8 cellular contexts compared by ENCODE assay signal in the genomic region with DNA sequence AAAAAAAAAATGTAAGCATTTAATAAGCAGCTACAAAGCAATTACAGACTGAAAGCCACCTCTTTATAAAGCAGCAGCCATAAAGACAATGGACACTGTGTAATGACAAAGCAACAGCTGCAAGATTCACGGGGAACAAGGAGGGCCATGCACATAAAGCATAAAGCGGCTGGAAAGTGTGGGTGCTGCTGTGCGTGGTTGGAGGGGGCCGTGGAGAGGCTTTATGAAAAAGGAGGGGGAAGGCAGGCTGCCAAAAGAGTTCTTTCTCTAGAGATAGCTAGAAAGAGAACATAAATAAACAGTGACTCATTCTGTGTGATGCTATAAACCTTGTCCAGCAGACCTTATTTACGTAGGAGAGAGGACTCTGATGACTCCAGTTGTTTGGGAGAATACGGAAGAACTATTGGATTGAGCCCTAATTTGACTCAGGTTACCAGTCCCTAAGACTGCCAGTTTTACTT. TPM values are rescaled to one million over a fixed set of nuclear protein-coding genes. Genes with fewer than 3 reads are reported as not detected.
DNase-seq lines count a peak whose midpoint lies in the region.

No MANE protein-coding gene starts in this region.

- DNase-seq in DMS153 (lab: John Stamatoyannopoulos, UW), result peak; percentile 83
- peak; percentile 77 for DNase-seq in RPMI7951 (ENCODE audit: low read depth)
- DNase-seq in foreskin melanocyte, result peak; percentile 87
- peak; percentile 93 for DNase-seq in pons (ENCODE audit: low spot score)
- no peak for DNase-seq in stimulated activated CD4-positive, alpha-beta T cell treated with anti-CD3 and anti-CD28 coated beads, Interleukin-4, amount 100 ng/mL, for 24 hours
- DNase-seq in cerebellar nuclear complex (lab: John Stamatoyannopoulos, UW), result no peak
- DNase-seq in activated CD4-positive, alpha-beta T cell treated with anti-CD3 and anti-CD28 coated beads for 4 hours, result no peak
- no peak for DNase-seq in DMS 273 treated with DMSO at 0.1 percent for 48 hours (lab: John Stamatoyannopoulos, UW)

RNA-seq across cellular contexts. Expression of gene ADAMTS1, which starts 49.3 kb away (rescaled TPM):
- total RNA-seq in RPMI7951 (2014; rRNA removed; shearing (Covaris generic)), result 6.8 and 8.7 TPM in 2 replicates

Comparison
In these comparisons a context has a peak if more than half of its experiments do, and no peak if none do; other contexts are left out.
1. DNase-seq: peak in DMS153 (single experiment), RPMI7951 (single experiment), foreskin melanocyte (single experiment) and pons (single experiment); none in stimulated activated CD4-positive, alpha-beta T cell treated with anti-CD3 and anti-CD28 coated beads, Interleukin-4, amount 100 ng/mL, for 24 hours (single experiment), cerebellar nuclear complex (0 of 2), activated CD4-positive, alpha-beta T cell treated with anti-CD3 and anti-CD28 coated beads for 4 hours (0 of 2) and DMS 273 treated with DMSO at 0.1 percent for 48 hours (single experiment).